ENCODE assay signal across 14 cellular contexts in the genomic region with DNA sequence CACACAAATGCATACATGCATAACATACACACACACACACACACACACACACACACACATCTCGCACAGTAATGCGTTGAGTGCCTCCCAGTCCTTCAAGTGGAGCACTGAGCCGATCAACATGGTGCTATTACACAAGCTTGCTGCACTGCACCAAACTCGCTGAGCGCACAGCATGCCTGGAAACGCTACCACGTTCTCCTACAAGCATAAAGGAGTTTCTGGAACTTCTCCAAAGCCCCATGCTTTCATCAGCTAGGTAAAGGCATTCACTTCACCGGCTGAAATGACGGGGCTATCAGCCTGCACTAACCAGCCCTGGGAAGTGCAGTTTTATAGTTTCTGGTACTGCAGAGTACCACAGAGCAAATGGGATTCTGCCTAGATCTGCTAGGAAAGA.
DNase-seq lines count a peak whose midpoint lies in the region; ATAC-seq, FAIRE-seq and TF ChIP-seq lines count a peak whose summit lies in the region.
"Had no signal": no experiment of that assay in that cellular context is flagged by ENCODE, and none has a peak within 500 bp of the region (broad histone marks: within the 10 kb centered on the region; RNA-seq: fewer than 3 reads in every experiment).

No MANE protein-coding gene starts in this region.

- H2AFZ ChIP-seq in keratinocyte (ENCODE audit: control insufficient read depth, low read length), result no peak overlapping the region

- H3K36me3 ChIP-seq in BE2C (no peaks in the 10 kb centered on the region), keratinocyte (ENCODE audit: control insufficient read depth in 2 of 2, extremely low read depth in 1 of 2, insufficient read depth in 2 of 2, low read length in 2 of 2) (no peaks in the 10 kb centered on the region)
- no peaks in the 10 kb centered on the region for H3K36me3 ChIP-seq in naive thymus-derived CD4-positive, alpha-beta T cell (ENCODE audit: control insufficient read depth in 2 of 3, insufficient read depth in 3 of 3, low read length in 3 of 3)
- H3K36me3 ChIP-seq: SJSA1, suprapubic skin had no signal

- H4K20me1 ChIP-seq in keratinocyte (ENCODE audit: control insufficient read depth, extremely low read depth, insufficient read depth, low read length), result no peaks in the 10 kb centered on the region

- H3K4me3 ChIP-seq in BE2C (ENCODE audit: low read depth, low read length) (peak overlapping the region; percentile 18; the same call in 1 of the 2 replicates), keratinocyte (ENCODE audit: control insufficient read depth in 2 of 3, extremely low read depth in 1 of 3, insufficient read depth in 2 of 3, low read depth in 1 of 3, low read length in 3 of 3) (no peak overlapping the region)
- no peak overlapping the region for H3K4me3 ChIP-seq in naive thymus-derived CD4-positive, alpha-beta T cell (ENCODE audit: low read length)
- H3K4me3 ChIP-seq: K562, SJSA1, suprapubic skin had no signal

- peaks cover 0 to 16% (median 6%) of the 10 kb centered on the region in 5 donors for H3K27me3 Mint-ChIP-seq in naive thymus-derived CD4-positive, alpha-beta T cell

- CTCF ChIA-PET in naive thymus-derived CD4-positive, alpha-beta T cell (lab: Charles Lee), result no interaction called here

- dilution Hi-C loops in keratinocyte (cut with MboI; ENCODE audit: extremely low pct_ligation_motif_present, low sequenced_read_pairs), result no loop called here

- FAIRE-seq in keratinocyte (lab: Jason Lieb, UNC), result peak; percentile 9
- FAIRE-seq: K562 had no signal

- no peak for TF ChIP-seq CTCF in BE2C (IDR thresholded peaks at IDR 0.05; ENCODE audit: low read depth, low read length)
- no peak for TF ChIP-seq CTCF in keratinocyte (optimal IDR thresholded peaks at IDR 0.05 in 1 of 3, IDR thresholded peaks at IDR 0.05 in 1 of 3, conservative IDR thresholded peaks at IDR 0.05 in 1 of 3; ENCODE audit: extremely low read depth in 1 of 3, insufficient read depth in 2 of 3, low read length in 3 of 3)

- H3K4me3 Mint-ChIP-seq in naive thymus-derived CD4-positive, alpha-beta T cell, result no peak overlapping the region

- no peak overlapping the region for H3K27ac ChIP-seq in keratinocyte (ENCODE audit: control insufficient read depth, insufficient read depth, low read length)
- H3K27ac ChIP-seq in naive thymus-derived CD4-positive, alpha-beta T cell (ENCODE audit: low read depth, low read length), result no peak overlapping the region
- H3K27ac ChIP-seq: SJSA1, suprapubic skin had no signal

- no peaks in the 10 kb centered on the region for H3K9me1 ChIP-seq in keratinocyte (ENCODE audit: control insufficient read depth, extremely low read depth, insufficient read depth, low read length)

- POLR2A ChIA-PET in naive thymus-derived CD4-positive, alpha-beta T cell (lab: Charles Lee), result no interaction called here

- H3K9me3 ChIP-seq in BE2C (no peaks in the 10 kb centered on the region), keratinocyte (ENCODE audit: control insufficient read depth, low read depth, low read length) (no peaks in the 10 kb centered on the region)
- no peaks in the 10 kb centered on the region for H3K9me3 ChIP-seq in naive thymus-derived CD4-positive, alpha-beta T cell (ENCODE audit: control insufficient read depth in 2 of 3, low read length in 3 of 3)
- H3K9me3 ChIP-seq: SJSA1, suprapubic skin had no signal

- no peak for ATAC-seq in GM21825 (IDR thresholded peaks at IDR 0.05; ENCODE audit: unreplicated experiment)
- ATAC-seq in naive thymus-derived CD4-positive, alpha-beta T cell, result no peak
- ATAC-seq: K562 had no signal

- no peaks in the 10 kb centered on the region for H3K36me3 Mint-ChIP-seq in naive thymus-derived CD4-positive, alpha-beta T cell

- H3K4me1 ChIP-seq in BE2C, result peaks cover 17% of the 10 kb centered on the region
- H3K4me1 ChIP-seq in keratinocyte (ENCODE audit: control insufficient read depth, extremely low read depth, insufficient read depth, low read length), result no peaks in the 10 kb centered on the region
- no peaks in the 10 kb centered on the region for H3K4me1 ChIP-seq in naive thymus-derived CD4-positive, alpha-beta T cell (ENCODE audit: control insufficient read depth in 2 of 2, insufficient read depth in 2 of 2, low read length in 2 of 2)
- H3K4me1 ChIP-seq: SJSA1, suprapubic skin had no signal

- intact Hi-C loops in naive thymus-derived CD4-positive, alpha-beta T cell (cut with micrococcal nuclease), result no loop called here

- peaks cover 0 to 2% (median 0%) of the 10 kb centered on the region in 11 donors for H3K9me3 Mint-ChIP-seq in naive thymus-derived CD4-positive, alpha-beta T cell

- H3K9ac ChIP-seq in keratinocyte (ENCODE audit: control insufficient read depth, extremely low read depth, insufficient read depth, low read length), result no peak overlapping the region

- H3K27me3 ChIP-seq in BE2C, result no peaks in the 10 kb centered on the region
- H3K27me3 ChIP-seq in keratinocyte (ENCODE audit: control insufficient read depth, extremely low read depth, insufficient read depth, low read length), result no peaks in the 10 kb centered on the region
- H3K27me3 ChIP-seq in naive thymus-derived CD4-positive, alpha-beta T cell (ENCODE audit: control insufficient read depth in 2 of 2, insufficient read depth in 2 of 2, low read length in 2 of 2), result no peaks in the 10 kb centered on the region
- H3K27me3 ChIP-seq: SJSA1, suprapubic skin had no signal

- H3K27ac Mint-ChIP-seq in naive thymus-derived CD4-positive, alpha-beta T cell, result no peak overlapping the region

- no peaks in the 10 kb centered on the region for H3K79me2 ChIP-seq in keratinocyte (ENCODE audit: control insufficient read depth, insufficient read depth, low read length)

- no peak overlapping the region for H3K4me2 ChIP-seq in keratinocyte (ENCODE audit: control insufficient read depth, extremely low read depth, insufficient read depth, low read depth, low read length)

- DNase-seq in BE2C (peak; percentile 61), NCI-H1092 treated with DMSO at 0.1 percent for 48 hours (lab: John Stamatoyannopoulos, UW) (peak; percentile 12), astrocyte of the hippocampus (ENCODE audit: low read depth, low spot score) (peak; percentile 23), keratinocyte (ENCODE audit: low read depth, low spot score) (no peak)
- DNase-seq in activated naive CD4-positive, alpha-beta T cell (lab: John Stamatoyannopoulos, UW), result no peak
- no peak for DNase-seq in stimulated activated naive CD4-positive, alpha-beta T cell treated with Interleukin-2 at 50 U/mL for 16 hours (lab: John Stamatoyannopoulos, UW)
- no peak for DNase-seq in naive thymus-derived CD4-positive, alpha-beta T cell
- DNase-seq: activated CD8-positive, alpha-beta memory T cell treated with anti-CD3 and anti-CD28 coated beads for 24 hours; H7; NCI-H446 had no signal

- peaks cover 0 to 4% (median 0%) of the 10 kb centered on the region in 7 donors for H3K4me1 Mint-ChIP-seq in naive thymus-derived CD4-positive, alpha-beta T cell

Comparison
In these comparisons a context has a peak if more than half of its experiments do, and no peak if none do; other contexts are left out.
1. DNase-seq: peak in BE2C (single experiment), NCI-H1092 treated with DMSO at 0.1 percent for 48 hours (single experiment) and astrocyte of the hippocampus (single experiment); none in keratinocyte (single experiment), activated naive CD4-positive, alpha-beta T cell (0 of 4), stimulated activated naive CD4-positive, alpha-beta T cell treated with Interleukin-2 at 50 U/mL for 16 hours (single experiment) and naive thymus-derived CD4-positive, alpha-beta T cell (0 of 9).